ENCODE assay signal across 9 cellular contexts in the genomic region with DNA sequence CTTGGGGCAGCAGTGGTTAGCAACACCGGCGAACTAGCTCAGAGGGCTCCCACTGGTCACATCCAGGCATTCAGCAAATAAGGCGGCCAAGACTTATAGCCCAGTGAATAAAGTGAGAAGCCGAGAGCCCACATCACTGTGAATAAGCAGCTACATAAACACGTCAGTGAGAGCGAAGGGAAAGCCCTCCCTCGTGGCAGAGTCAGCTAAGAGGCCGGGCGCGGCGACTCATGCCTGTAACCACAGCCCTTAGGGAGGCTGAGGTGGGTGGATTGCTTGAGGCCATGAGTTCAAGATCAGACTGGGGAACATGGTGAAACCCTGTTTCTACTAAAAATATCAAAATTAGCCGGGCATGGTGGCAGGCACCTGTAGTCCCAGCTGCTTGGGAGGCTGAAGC. TPM values are rescaled to one million over a fixed set of nuclear protein-coding genes. Genes with fewer than 3 reads are reported as not detected.
DNase-seq lines count a peak whose midpoint lies in the region; ATAC-seq, FAIRE-seq and TF ChIP-seq lines count a peak whose summit lies in the region.
"Had no signal": no experiment of that assay in that cellular context is flagged by ENCODE, and none has a peak within 500 bp of the region (broad histone marks: within the 10 kb centered on the region; RNA-seq: fewer than 3 reads in every experiment).

No MANE protein-coding gene starts in this region.

- no peak overlapping the region for H3K4me3 Mint-ChIP-seq in activated naive CD4-positive, alpha-beta T cell treated with anti-CD3 and anti-CD28 coated beads for 36 hours
- peak overlapping the region; percentile 83 for H3K4me3 Mint-ChIP-seq in natural killer cell treated with Interleukin-12 subunit alpha and Interleukin-12 subunit beta and Interleukin-15 and Interleukin-18, amount 100 ng/mL, for 72 hours

- H3K4me3 ChIP-seq in BLaER1 = no peak overlapping the region

- intact Hi-C loops in activated naive CD4-positive, alpha-beta T cell treated with anti-CD3 and anti-CD28 coated beads for 36 hours (cut with micrococcal nuclease) = no loop called here

- TF ChIP-seq CTCF in D721Med (IDR thresholded peaks at IDR 0.05; ENCODE audit: insufficient read depth, missing control alignments) = no peak

- peak; percentile 61 for DNase-seq in RCC 7860 (ENCODE audit: low spot score)
- DNase-seq in activated naive CD4-positive, alpha-beta T cell treated with anti-CD3 and anti-CD28 coated beads for 36 hours = peak; percentile 71
- peak; percentile 86 for DNase-seq in natural killer cell treated with Interleukin-12 subunit alpha and Interleukin-12 subunit beta and Interleukin-15 and Interleukin-18, amount 100 ng/mL, for 72 hours (ENCODE audit: low spot score)
- no peak for DNase-seq in AML-193 (lab: John Stamatoyannopoulos, UW)
- DNase-seq in D721Med (ENCODE audit: insufficient read length, low spot score) = no peak
- DNase-seq in NCI-H146 treated with DMSO at 0.1 percent for 48 hours (lab: John Stamatoyannopoulos, UW; ENCODE audit: unreplicated experiment) = no peak
- DNase-seq: BE2C had no signal

- H3K4me2 ChIP-seq in BLaER1 = peak overlapping the region; percentile 94

- FAIRE-seq in RCC 7860 (lab: Jason Lieb, UNC) (peak; percentile 14), D721Med (lab: Jason Lieb, UNC) (no peak)

- CTCF ChIA-PET in activated naive CD4-positive, alpha-beta T cell treated with anti-CD3 and anti-CD28 coated beads for 36 hours (lab: Charles Lee) = interaction anchor here (0.6 to 2.6 kb wide), 2 partner anchors 39 to 139 kb away, joined by 3 to 8 read pairs; no protein-coding TSS in a partner anchor

- peaks cover 79% of the 10 kb centered on the region for H4K20me1 ChIP-seq in BLaER1

- no peaks in the 10 kb centered on the region for H3K27me3 ChIP-seq in BLaER1
- H3K27me3 ChIP-seq: BE2C had no signal

- no peaks in the 10 kb centered on the region for H3K27me3 Mint-ChIP-seq in activated naive CD4-positive, alpha-beta T cell treated with anti-CD3 and anti-CD28 coated beads for 36 hours (ENCODE audit: low read depth)
- no peaks in the 10 kb centered on the region for H3K27me3 Mint-ChIP-seq in natural killer cell treated with Interleukin-12 subunit alpha and Interleukin-12 subunit beta and Interleukin-15 and Interleukin-18, amount 100 ng/mL, for 72 hours

- no peak overlapping the region for H3K27ac ChIP-seq in BLaER1

- H3K36me3 Mint-ChIP-seq in activated naive CD4-positive, alpha-beta T cell treated with anti-CD3 and anti-CD28 coated beads for 36 hours (ENCODE audit: low read depth) = peaks cover 9% of the 10 kb centered on the region
- no peaks in the 10 kb centered on the region for H3K36me3 Mint-ChIP-seq in natural killer cell treated with Interleukin-12 subunit alpha and Interleukin-12 subunit beta and Interleukin-15 and Interleukin-18, amount 100 ng/mL, for 72 hours

- H3K9ac ChIP-seq in BLaER1 = no peak overlapping the region

- peak; percentile 50 to 66 for ATAC-seq in natural killer cell treated with Interleukin-12 subunit alpha and Interleukin-12 subunit beta and Interleukin-15 and Interleukin-18, amount 100 ng/mL, for 72 hours
- no peak for ATAC-seq in HG03097 (IDR thresholded peaks at IDR 0.05; ENCODE audit: low FRiP score, unreplicated experiment)

- peaks cover 39% of the 10 kb centered on the region for H3K4me1 Mint-ChIP-seq in activated naive CD4-positive, alpha-beta T cell treated with anti-CD3 and anti-CD28 coated beads for 36 hours (ENCODE audit: low read depth)
- H3K4me1 Mint-ChIP-seq in natural killer cell treated with Interleukin-12 subunit alpha and Interleukin-12 subunit beta and Interleukin-15 and Interleukin-18, amount 100 ng/mL, for 72 hours (ENCODE audit: low read depth in 2 of 2) = peaks cover 32 to 56% of the 10 kb centered on the region in 2 donors

- H3K4me1 ChIP-seq in BLaER1 = peaks cover 93% of the 10 kb centered on the region
- H3K4me1 ChIP-seq: BE2C had no signal

- no peak overlapping the region for H3K27ac Mint-ChIP-seq in activated naive CD4-positive, alpha-beta T cell treated with anti-CD3 and anti-CD28 coated beads for 36 hours
- peak overlapping the region; percentile 89 to 91 for H3K27ac Mint-ChIP-seq in natural killer cell treated with Interleukin-12 subunit alpha and Interleukin-12 subunit beta and Interleukin-15 and Interleukin-18, amount 100 ng/mL, for 72 hours

- no peaks in the 10 kb centered on the region for H3K9me3 Mint-ChIP-seq in activated naive CD4-positive, alpha-beta T cell treated with anti-CD3 and anti-CD28 coated beads for 36 hours
- H3K9me3 Mint-ChIP-seq in natural killer cell treated with Interleukin-12 subunit alpha and Interleukin-12 subunit beta and Interleukin-15 and Interleukin-18, amount 100 ng/mL, for 72 hours = no peaks in the 10 kb centered on the region

- H3K36me3 ChIP-seq in BLaER1 = peaks cover 23% of the 10 kb centered on the region

- no peaks in the 10 kb centered on the region for H3K9me3 ChIP-seq in BLaER1
- H3K9me3 ChIP-seq: BE2C had no signal

RNA-seq across cellular contexts. Expression of a gene that starts 5.2 kb away (rescaled TPM):
- total RNA-seq in activated naive CD4-positive, alpha-beta T cell treated with anti-CD3 and anti-CD28 coated beads for 36 hours = 10 to 100 TPM; 19.4 to 23.1 TPM
- total RNA-seq in natural killer cell treated with Interleukin-12 subunit alpha and Interleukin-12 subunit beta and Interleukin-15 and Interleukin-18, amount 100 ng/mL, for 72 hours = 10 to 100 TPM; 36.6 to 60.1 TPM

RNA-seq across cellular contexts. Expression of a gene that starts 37.0 kb away (rescaled TPM):
- total RNA-seq in activated naive CD4-positive, alpha-beta T cell treated with anti-CD3 and anti-CD28 coated beads for 36 hours = not detected
- total RNA-seq in natural killer cell treated with Interleukin-12 subunit alpha and Interleukin-12 subunit beta and Interleukin-15 and Interleukin-18, amount 100 ng/mL, for 72 hours = 1 to 10 TPM in 1 of 2 donors, under 1 TPM in 1; 0.83 to 2.8 TPM

RNA-seq across cellular contexts. Expression of a gene that starts 37.8 kb away (rescaled TPM):
- 10 to 100 TPM; 41.0 to 43.8 TPM for total RNA-seq in activated naive CD4-positive, alpha-beta T cell treated with anti-CD3 and anti-CD28 coated beads for 36 hours
- 10 to 100 TPM; 27.8 to 70.6 TPM for total RNA-seq in natural killer cell treated with Interleukin-12 subunit alpha and Interleukin-12 subunit beta and Interleukin-15 and Interleukin-18, amount 100 ng/mL, for 72 hours

RNA-seq across cellular contexts. Expression of a gene that starts 53.0 kb away (rescaled TPM):
- 10 to 100 TPM; 88.0 to 93.8 TPM for total RNA-seq in activated naive CD4-positive, alpha-beta T cell treated with anti-CD3 and anti-CD28 coated beads for 36 hours
- 100 to 1,000 TPM in 1 of 2 donors, 10 to 100 TPM in 1; 65.1 to 155 TPM for total RNA-seq in natural killer cell treated with Interleukin-12 subunit alpha and Interleukin-12 subunit beta and Interleukin-15 and Interleukin-18, amount 100 ng/mL, for 72 hours

Comparison
In these comparisons a context has a peak if more than half of its experiments do, and no peak if none do; other contexts are left out.
1. DNase-seq: peak in RCC 7860 (single experiment), activated naive CD4-positive, alpha-beta T cell treated with anti-CD3 and anti-CD28 coated beads for 36 hours (single experiment) and natural killer cell treated with Interleukin-12 subunit alpha and Interleukin-12 subunit beta and Interleukin-15 and Interleukin-18, amount 100 ng/mL, for 72 hours (single experiment); none in AML-193 (0 of 2), D721Med (single experiment) and NCI-H146 treated with DMSO at 0.1 percent for 48 hours (single experiment).